ENCODE assay signal across 1 cellular context in genomic region chr17:80259642-80260535, GRCh38.
TF ChIP-seq lines count a peak whose summit lies in the region.

No MANE protein-coding gene starts in this region.

TF ChIP-seq in HepG2, 621 proteins besides CTCF, POLR2A, EP300 and RAD21 (continued from another document and continues in another):
- 0 out of 2 replicates have a peak, but pooled peaks have one; percentile 72 for TF ChIP-seq BRF2 (CRISPR knock-in tag; IDR thresholded peaks at IDR 0.05)
- TF ChIP-seq TGIF2 (CRISPR knock-in tag; IDR thresholded peaks at IDR 0.05), result peak; percentile 25; the same call in 1 of the 2 replicates
- peak; percentile 58; the same call in 1 of the 2 replicates for TF ChIP-seq YEATS4 (CRISPR knock-in tag; IDR thresholded peaks at IDR 0.05; ENCODE audit: borderline replicate concordance)
- no peak for TF ChIP-seq PCBP2 (optimal IDR thresholded peaks at IDR 0.05; ENCODE audit: low read depth, low read length, poor library complexity, severe bottlenecking)
- no peak for TF ChIP-seq ZNF552 (CRISPR knock-in tag; IDR thresholded peaks at IDR 0.05; ENCODE audit: borderline replicate concordance)
- TF ChIP-seq ZNF644 (CRISPR knock-in tag; IDR thresholded peaks at IDR 0.05; ENCODE audit: low read depth), result no peak
- no peak for TF ChIP-seq ZNF646 (CRISPR knock-in tag; IDR thresholded peaks at IDR 0.05)
- TF ChIP-seq ZNF768 (CRISPR knock-in tag; IDR thresholded peaks at IDR 0.05), result peak; percentile 66
- peak; percentile 49; the same call in 1 of the 2 replicates for TF ChIP-seq ELK4 (CRISPR knock-in tag; IDR thresholded peaks at IDR 0.05; ENCODE audit: borderline replicate concordance)
- 0 out of 2 replicates have a peak, but pooled peaks have one; percentile 69 for TF ChIP-seq TMF1 (CRISPR knock-in tag; IDR thresholded peaks at IDR 0.05; ENCODE audit: low read depth)
- TF ChIP-seq ZNF790 (CRISPR knock-in tag; IDR thresholded peaks at IDR 0.05; ENCODE audit: borderline replicate concordance), result peak; percentile 27; the same call in 1 of the 2 replicates
- peak; percentile 49; the same call in 1 of the 2 replicates for TF ChIP-seq ZNF318 (CRISPR knock-in tag; IDR thresholded peaks at IDR 0.05)
- no peak for TF ChIP-seq SP1 (IDR thresholded peaks at IDR 0.05)
- TF ChIP-seq SP1 (CRISPR knock-in tag; IDR thresholded peaks at IDR 0.05), result no peak
- TF ChIP-seq ZNF468 (CRISPR knock-in tag; IDR thresholded peaks at IDR 0.05), result no peak
- 0 out of 2 replicates have a peak, but pooled peaks have one; percentile 37 for TF ChIP-seq PHF21A (CRISPR knock-in tag; IDR thresholded peaks at IDR 0.05)
- TF ChIP-seq NKX3-1 (CRISPR knock-in tag; IDR thresholded peaks at IDR 0.05), result 0 out of 2 replicates have a peak, but pooled peaks have one; percentile 58
- peak; percentile 84 for TF ChIP-seq TFDP2 (CRISPR knock-in tag; IDR thresholded peaks at IDR 0.05)
- no peak for TF ChIP-seq SSRP1 (CRISPR knock-in tag; IDR thresholded peaks at IDR 0.05)
- TF ChIP-seq RORA (CRISPR knock-in tag; IDR thresholded peaks at IDR 0.05), result no peak
- TF ChIP-seq ZNF556 (CRISPR knock-in tag; IDR thresholded peaks at IDR 0.05; ENCODE audit: borderline replicate concordance), result no peak
- no peak for TF ChIP-seq SNRNP70 (IDR thresholded peaks at IDR 0.05; ENCODE audit: low read depth, low read length)
- TF ChIP-seq ZNF761 (CRISPR knock-in tag; conservative IDR thresholded peaks at IDR 0.05), result peak; percentile 79; the same call in 1 of the 2 replicates
- TF ChIP-seq ZNF780A (CRISPR knock-in tag; IDR thresholded peaks at IDR 0.05), result no peak
- TF ChIP-seq ZNF446 (CRISPR knock-in tag; IDR thresholded peaks at IDR 0.05), result 0 out of 2 replicates have a peak, but pooled peaks have one; percentile 53
- no peak for TF ChIP-seq SCMH1 (CRISPR knock-in tag; IDR thresholded peaks at IDR 0.05; ENCODE audit: borderline replicate concordance)
- no peak for TF ChIP-seq IKZF1 (IDR thresholded peaks at IDR 0.05)
- TF ChIP-seq SP5 (CRISPR knock-in tag; IDR thresholded peaks at IDR 0.05; ENCODE audit: borderline replicate concordance, low read depth), result peak; percentile 61
- no peak for TF ChIP-seq ZNF879 (CRISPR knock-in tag; IDR thresholded peaks at IDR 0.05)
- no peak for TF ChIP-seq ZBTB1 (CRISPR knock-in tag; IDR thresholded peaks at IDR 0.05; ENCODE audit: borderline replicate concordance)
- TF ChIP-seq TAF15 (IDR thresholded peaks at IDR 0.05; ENCODE audit: low read depth, low read length, poor library complexity, severe bottlenecking), result no peak
- TF ChIP-seq ZNF331 (CRISPR knock-in tag; IDR thresholded peaks at IDR 0.05), result peak; percentile 43; the same call in 1 of the 2 replicates
- TF ChIP-seq ZNF660 (CRISPR knock-in tag; IDR thresholded peaks at IDR 0.05; ENCODE audit: borderline replicate concordance, low read depth), result no peak
- TF ChIP-seq NR3C1 (CRISPR knock-in tag; IDR thresholded peaks at IDR 0.05), result no peak
- TF ChIP-seq IRX3 (CRISPR knock-in tag; IDR thresholded peaks at IDR 0.05; ENCODE audit: borderline replicate concordance, low read depth), result no peak
- no peak for TF ChIP-seq SNAPC5 (CRISPR knock-in tag; IDR thresholded peaks at IDR 0.05; ENCODE audit: borderline replicate concordance)
- TF ChIP-seq MYPOP (CRISPR knock-in tag; IDR thresholded peaks at IDR 0.05), result 0 out of 2 replicates have a peak, but pooled peaks have one; percentile 18
- TF ChIP-seq SMC3 (IDR thresholded peaks at IDR 0.05; ENCODE audit: low read length), result no peak
- 0 out of 2 replicates have a peak, but pooled peaks have one; percentile 41 for TF ChIP-seq ZNF547 (CRISPR knock-in tag; IDR thresholded peaks at IDR 0.05)
- no peak for TF ChIP-seq KAT7 (CRISPR knock-in tag; IDR thresholded peaks at IDR 0.05; ENCODE audit: borderline replicate concordance)
- no peak; the same call in 1 of the 2 replicates for TF ChIP-seq TSC22D2 (CRISPR knock-in tag; IDR thresholded peaks at IDR 0.05; ENCODE audit: borderline replicate concordance)
